ENCODE assay signal across 15 cellular contexts in the genomic region with DNA sequence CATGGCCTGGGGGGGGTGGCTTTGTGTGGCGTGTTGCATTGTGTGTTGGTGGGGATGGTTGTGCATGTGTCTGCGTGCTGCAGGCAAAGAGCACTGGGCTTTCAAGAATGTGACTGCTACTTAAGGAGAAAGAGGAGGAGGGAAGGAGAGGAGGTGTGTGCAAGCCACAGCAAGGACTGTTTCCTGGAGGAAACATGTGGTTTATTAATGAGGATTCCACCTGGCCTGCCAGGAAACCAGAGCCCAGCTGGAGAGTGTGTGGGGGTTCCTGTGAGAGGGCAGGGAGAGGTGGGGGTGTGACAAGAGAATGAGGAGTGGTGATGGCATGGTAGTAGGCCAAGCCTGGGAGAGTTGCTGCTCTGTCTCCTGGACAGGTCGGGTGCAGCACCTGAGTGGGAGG.
DNase-seq lines count a peak whose midpoint lies in the region; ATAC-seq and TF ChIP-seq lines count a peak whose summit lies in the region.
"Had no signal": no experiment of that assay in that cellular context is flagged by ENCODE, and none has a peak within 500 bp of the region (broad histone marks: within the 10 kb centered on the region; RNA-seq: fewer than 3 reads in every experiment).

No MANE protein-coding gene starts in this region.

- H3K27ac ChIP-seq in adrenal gland: peak overlapping the region in 3 of 5 donors; percentile 27 to 92 (median 79)

- CTCF ChIA-PET in WTC11 (lab: Charles Lee): no interaction called here

- H3K27me3 Mint-ChIP-seq in type B pancreatic cell: peaks cover 7% of the 10 kb centered on the region
- no peaks in the 10 kb centered on the region for H3K27me3 Mint-ChIP-seq in WTC11 (ENCODE audit: low read depth)

- no peaks in the 10 kb centered on the region for H3K27me3 ChIP-seq in adrenal gland

- 51 to 76% (median 75%) methylated on average over 3 of the region's 3 CpGs for WGBS in adrenal gland, 4 donors

- H3K4me3 Mint-ChIP-seq in type B pancreatic cell (no peak overlapping the region), WTC11 (no peak overlapping the region)
- H3K4me3 Mint-ChIP-seq: activated naive CD8-positive, alpha-beta T cell treated with anti-CD3 and anti-CD28 coated beads, Interleukin-2, amount 50 U/mL, for 24 hours; natural killer cell treated with Interleukin-12 subunit alpha and Interleukin-12 subunit beta and Interleukin-15 and Interleukin-18, amount 100 ng/mL, for 72 hours had no signal

- H3K9me3 Mint-ChIP-seq in type B pancreatic cell: no peaks in the 10 kb centered on the region
- H3K9me3 Mint-ChIP-seq in WTC11: no peaks in the 10 kb centered on the region
- H3K9me3 Mint-ChIP-seq: activated naive CD8-positive, alpha-beta T cell treated with anti-CD3 and anti-CD28 coated beads, Interleukin-2, amount 50 U/mL, for 24 hours; natural killer cell treated with Interleukin-12 subunit alpha and Interleukin-12 subunit beta and Interleukin-15 and Interleukin-18, amount 100 ng/mL, for 72 hours had no signal

- H3K27ac Mint-ChIP-seq in type B pancreatic cell: no peak overlapping the region
- no peak overlapping the region for H3K27ac Mint-ChIP-seq in WTC11
- H3K27ac Mint-ChIP-seq: activated naive CD8-positive, alpha-beta T cell treated with anti-CD3 and anti-CD28 coated beads, Interleukin-2, amount 50 U/mL, for 24 hours; natural killer cell treated with Interleukin-12 subunit alpha and Interleukin-12 subunit beta and Interleukin-15 and Interleukin-18, amount 100 ng/mL, for 72 hours had no signal

- peak; percentile 5 for DNase-seq in NCI-H2029 (lab: John Stamatoyannopoulos, UW)
- no peak for DNase-seq in NCI-H2029 treated with DMSO at 0.1 percent for 48 hours (lab: John Stamatoyannopoulos, UW)
- DNase-seq in adrenal gland: no peak
- peak; percentile 60 for DNase-seq in islet precursor cell
- DNase-seq in type B pancreatic cell (ENCODE audit: extremely low spot score, unreplicated experiment): peak; percentile 45
- DNase-seq in NCI-H1048 (lab: John Stamatoyannopoulos, UW): no peak
- no peak for DNase-seq in WTC11 (ENCODE audit: low spot score)
- DNase-seq: activated naive CD8-positive, alpha-beta T cell treated with anti-CD3 and anti-CD28 coated beads, Interleukin-2, amount 50 U/mL, for 24 hours; cortex of kidney; NCI-H1417 treated with DMSO at 0.1 percent for 48 hours; NCI-H774; SHP77 treated with DMSO at 0.1 percent for 48 hours; substantia nigra had no signal

- peaks cover 20 to 25% of the 10 kb centered on the region in 2 donors for H3K4me1 ChIP-seq in adrenal gland (replicated peaks in 1 of 2)

- POLR2A ChIA-PET in WTC11 (lab: Charles Lee): no interaction called here

- H3K4me1 Mint-ChIP-seq in type B pancreatic cell (ENCODE audit: unreplicated experiment): peaks cover 13% of the 10 kb centered on the region
- peaks cover 12% of the 10 kb centered on the region for H3K4me1 Mint-ChIP-seq in WTC11
- H3K4me1 Mint-ChIP-seq: activated naive CD8-positive, alpha-beta T cell treated with anti-CD3 and anti-CD28 coated beads, Interleukin-2, amount 50 U/mL, for 24 hours had no signal

- TF ChIP-seq POLR2A in adrenal gland (IDR thresholded peaks at IDR 0.05): no peak

- H3K4me3 ChIP-seq in adrenal gland: no peak overlapping the region

- no peak for ATAC-seq in HG02970 (IDR thresholded peaks at IDR 0.05; ENCODE audit: low FRiP score, unreplicated experiment)
- ATAC-seq in WTC11: no peak
- ATAC-seq: activated naive CD8-positive, alpha-beta T cell treated with anti-CD3 and anti-CD28 coated beads, Interleukin-2, amount 50 U/mL, for 24 hours had no signal

- intact Hi-C loops in adrenal gland (cut with DNase I): no loop called here

- H3K36me3 Mint-ChIP-seq in type B pancreatic cell (no peaks in the 10 kb centered on the region), WTC11 (no peaks in the 10 kb centered on the region)
- H3K36me3 Mint-ChIP-seq: natural killer cell treated with Interleukin-12 subunit alpha and Interleukin-12 subunit beta and Interleukin-15 and Interleukin-18, amount 100 ng/mL, for 72 hours had no signal

- no peaks in the 10 kb centered on the region for H3K9me3 ChIP-seq in adrenal gland (replicated peaks in 1 of 3)

- H3K36me3 ChIP-seq in adrenal gland (replicated peaks in 1 of 2): no peaks in the 10 kb centered on the region

- no peak for TF ChIP-seq CTCF in adrenal gland (IDR thresholded peaks at IDR 0.05)
- TF ChIP-seq CTCF in type B pancreatic cell (conservative IDR thresholded peaks at IDR 0.05): no peak
- TF ChIP-seq CTCF in WTC11 (IDR thresholded peaks at IDR 0.05): no peak

TF ChIP-seq in WTC11, 78 proteins besides CTCF, POLR2A, EP300 and RAD21:
- TF ChIP-seq ATF1 (CRISPR knock-in tag; IDR thresholded peaks at IDR 0.05) (no peak), ZNF396 (CRISPR knock-in tag; IDR thresholded peaks at IDR 0.05; ENCODE audit: borderline replicate concordance) (no peak), NR3C1 (CRISPR knock-in tag; conservative IDR thresholded peaks at IDR 0.05; ENCODE audit: low read depth) (no peak), MXD4 (CRISPR knock-in tag; IDR thresholded peaks at IDR 0.05; ENCODE audit: borderline replicate concordance) (no peak), NR2C2 (CRISPR knock-in tag; IDR thresholded peaks at IDR 0.05) (no peak), GTF2I (CRISPR knock-in tag; conservative IDR thresholded peaks at IDR 0.05) (no peak), ZNF671 (CRISPR knock-in tag; IDR thresholded peaks at IDR 0.05) (no peak), ZNF138 (CRISPR knock-in tag; conservative IDR thresholded peaks at IDR 0.05) (no peak)
- TF ChIP-seq, protein P1, sequence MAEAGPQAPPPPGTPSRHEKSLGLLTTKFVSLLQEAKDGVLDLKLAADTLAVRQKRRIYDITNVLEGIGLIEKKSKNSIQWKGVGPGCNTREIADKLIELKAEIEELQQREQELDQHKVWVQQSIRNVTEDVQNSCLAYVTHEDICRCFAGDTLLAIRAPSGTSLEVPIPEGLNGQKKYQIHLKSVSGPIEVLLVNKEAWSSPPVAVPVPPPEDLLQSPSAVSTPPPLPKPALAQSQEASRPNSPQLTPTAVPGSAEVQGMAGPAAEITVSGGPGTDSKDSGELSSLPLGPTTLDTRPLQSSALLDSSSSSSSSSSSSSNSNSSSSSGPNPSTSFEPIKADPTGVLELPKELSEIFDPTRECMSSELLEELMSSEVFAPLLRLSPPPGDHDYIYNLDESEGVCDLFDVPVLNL (CRISPR knock-in tag; IDR thresholded peaks at IDR 0.05; ENCODE audit: borderline replicate concordance, low read depth): no peak
- TF ChIP-seq, protein P2, sequence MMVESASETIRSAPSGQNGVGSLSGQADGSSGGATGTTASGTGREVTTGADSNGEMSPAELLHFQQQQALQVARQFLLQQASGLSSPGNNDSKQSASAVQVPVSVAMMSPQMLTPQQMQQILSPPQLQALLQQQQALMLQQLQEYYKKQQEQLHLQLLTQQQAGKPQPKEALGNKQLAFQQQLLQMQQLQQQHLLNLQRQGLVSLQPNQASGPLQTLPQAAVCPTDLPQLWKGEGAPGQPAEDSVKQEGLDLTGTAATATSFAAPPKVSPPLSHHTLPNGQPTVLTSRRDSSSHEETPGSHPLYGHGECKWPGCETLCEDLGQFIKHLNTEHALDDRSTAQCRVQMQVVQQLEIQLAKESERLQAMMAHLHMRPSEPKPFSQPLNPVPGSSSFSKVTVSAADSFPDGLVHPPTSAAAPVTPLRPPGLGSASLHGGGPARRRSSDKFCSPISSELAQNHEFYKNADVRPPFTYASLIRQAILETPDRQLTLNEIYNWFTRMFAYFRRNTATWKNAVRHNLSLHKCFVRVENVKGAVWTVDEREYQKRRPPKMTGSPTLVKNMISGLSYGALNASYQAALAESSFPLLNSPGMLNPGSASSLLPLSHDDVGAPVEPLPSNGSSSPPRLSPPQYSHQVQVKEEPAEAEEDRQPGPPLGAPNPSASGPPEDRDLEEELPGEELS (CRISPR knock-in tag; IDR thresholded peaks at IDR 0.05): no peak

Comparison
In these comparisons a context has a peak if more than half of its experiments do, and no peak if none do; other contexts are left out.
1. DNase-seq: peak in NCI-H2029 (single experiment), islet precursor cell (single experiment) and type B pancreatic cell (single experiment); none in NCI-H2029 treated with DMSO at 0.1 percent for 48 hours (single experiment), adrenal gland (0 of 7), NCI-H1048 (single experiment) and WTC11 (single experiment).